Comparison of ENCODE assay signal across 33 cellular contexts in the genomic region with DNA sequence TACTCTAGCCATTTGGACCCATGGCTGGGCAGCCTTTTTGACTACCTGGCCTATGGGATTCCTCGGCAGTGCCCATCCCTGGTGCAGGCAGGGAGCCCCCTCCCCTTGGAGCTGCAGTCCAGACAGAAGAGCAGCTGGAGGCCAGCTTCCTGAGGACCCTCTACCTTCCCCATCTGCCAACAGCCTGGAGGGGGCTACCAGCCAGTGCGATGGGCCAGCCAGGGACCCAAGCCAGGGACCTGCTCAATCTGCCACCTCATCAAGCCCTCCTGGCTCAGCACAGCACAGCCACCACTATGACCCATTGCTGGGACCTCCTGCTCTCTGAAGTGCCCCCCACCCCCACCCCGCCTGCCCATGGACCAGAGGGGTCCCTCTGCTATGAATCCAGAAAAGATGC.
"Had no signal": no experiment of that assay in that cellular context is flagged by ENCODE, and none has a peak within 500 bp of the region (broad histone marks: within the 10 kb centered on the region; RNA-seq: fewer than 3 reads in every experiment).

No MANE protein-coding gene starts in this region.

- H3K27ac ChIP-seq: RWPE1, VCaP had no signal

- H3K27ac Mint-ChIP-seq: activated B cell treated with CpG ODN at 0.5 μM for 24 hours; activated CD4-positive, alpha-beta memory T cell treated with anti-CD3 and anti-CD28 coated beads for 36 hours; activated naive CD4-positive, alpha-beta T cell treated with anti-CD3 and anti-CD28 coated beads, Interleukin-2, amount 10 ng/mL, durations not matched to agents 7 days and 5 days; activated naive CD8-positive, alpha-beta T cell; brain; T-cell had no signal

- ATAC-seq: PC-3, Right ventricle myocardium inferior, SK-N-SH treated with all-trans-retinoic acid at 6 μM for 48 hours had no signal

- H3K36me3 Mint-ChIP-seq: activated CD4-positive, alpha-beta memory T cell treated with anti-CD3 and anti-CD28 coated beads for 36 hours; activated naive CD4-positive, alpha-beta T cell treated with anti-CD3 and anti-CD28 coated beads, Interleukin-2, amount 10 ng/mL, durations not matched to agents 7 days and 5 days; activated naive CD8-positive, alpha-beta T cell; brain; T-cell had no signal

- H3K4me1 Mint-ChIP-seq: brain had no signal

- H3K4me3 Mint-ChIP-seq: activated CD4-positive, alpha-beta memory T cell treated with anti-CD3 and anti-CD28 coated beads for 36 hours; activated naive CD4-positive, alpha-beta T cell treated with anti-CD3 and anti-CD28 coated beads, Interleukin-2, amount 10 ng/mL, durations not matched to agents 7 days and 5 days; activated naive CD8-positive, alpha-beta T cell; activated naive CD8-positive, alpha-beta T cell treated with anti-CD3 and anti-CD28 coated beads, Interleukin-2, amount 50 U/mL, for 24 hours; activated T-cell treated with anti-CD3 and anti-CD28 coated beads, Interleukin-2, amount 50 U/mL, for 4 hours; brain had no signal

- H3K9me3 Mint-ChIP-seq: activated B cell treated with CpG ODN at 0.5 μM for 24 hours; activated CD4-positive, alpha-beta memory T cell treated with anti-CD3 and anti-CD28 coated beads for 36 hours; activated naive CD4-positive, alpha-beta T cell treated with anti-CD3 and anti-CD28 coated beads, Interleukin-2, amount 10 ng/mL, durations not matched to agents 7 days and 5 days; activated naive CD8-positive, alpha-beta T cell treated with anti-CD3 and anti-CD28 coated beads, Interleukin-2, amount 50 U/mL, for 24 hours; activated T-cell treated with anti-CD3 and anti-CD28 coated beads, Interleukin-2, amount 50 U/mL, for 4 hours; activated T-helper 1 cell treated with anti-CD3 and anti-CD28 coated beads, Interleukin-12 subunit alpha, Interleukin-12 subunit beta, Interleukin-2, Interleukin-4 antibody, amounts not matched to agents 30 ng/mL and 10 ng/mL and 1 ng/mL, durations not matched to agents 14 hours and 24 hours and 36 hours; T-cell had no signal

- DNase-seq: activated CD4-positive, alpha-beta T cell treated with anti-CD3 and anti-CD28 coated beads for 4 hours; activated CD4-positive, alpha-beta T cell treated with anti-CD3 and anti-CD28 coated beads, Interleukin-2, amount 50 U/mL, for 1 hour; activated CD8-positive, alpha-beta memory T cell treated with anti-CD3 and anti-CD28 coated beads, Interleukin-2, amount 50 U/mL, for 4 hours; activated effector memory CD4-positive, alpha-beta T cell treated with Interleukin-2 at 50 U/mL for 16 hours; activated T-cell treated with anti-CD3 and anti-CD28 coated beads for 4 hours; activated T-cell treated with anti-CD3 and anti-CD28 coated beads, Interleukin-2, amount 50 U/mL, for 4 hours; anterior cingulate cortex; caudate nucleus; cerebellar nuclear complex; Karpas-422; NCI-H1092 treated with DMSO at 0.1 percent for 48 hours; NCI-H1417; NCI-H146; NCI-H187; NCI-H2029 treated with DMSO at 0.1 percent for 48 hours; NCI-H2107; NCI-H345; NCI-H524 treated with DMSO at 0.1 percent for 48 hours; SIG-M5; T-helper 9 cell had no signal
